Comparison of ENCODE assay signal across 35 cellular contexts in the genomic region with DNA sequence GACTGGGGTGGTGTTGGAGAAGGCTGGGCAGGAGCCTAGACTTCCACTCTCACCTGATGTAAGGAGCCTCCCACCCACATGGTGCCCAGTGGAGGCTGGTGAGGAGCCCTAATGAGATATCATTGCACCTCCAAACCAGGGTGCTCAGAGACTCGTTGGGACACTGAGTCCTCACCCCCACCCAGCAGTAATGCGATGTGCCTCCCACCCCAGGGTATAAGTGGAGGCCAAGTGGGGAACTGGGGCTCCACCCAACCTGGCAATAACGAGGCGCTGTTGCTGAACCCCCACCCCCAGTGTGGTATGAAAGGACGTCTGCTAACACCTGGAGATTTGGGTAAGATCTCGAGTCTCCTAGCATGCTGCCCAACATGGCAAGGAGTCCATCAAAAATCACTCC.
"Had no signal": no experiment of that assay in that cellular context is flagged by ENCODE, and none has a peak within 500 bp of the region (broad histone marks: within the 10 kb centered on the region; RNA-seq: fewer than 3 reads in every experiment).

No MANE protein-coding gene starts in this region.

- H3K4me1 Mint-ChIP-seq: activated CD4-positive, alpha-beta T cell treated with anti-CD3 and anti-CD28 coated beads for 36 hours; activated CD4-positive, alpha-beta T cell treated with anti-CD3 and anti-CD28 coated beads, Interleukin-2, amount 10 ng/mL, durations not matched to agents 24 days and 14 days; activated CD8-positive, alpha-beta memory T cell treated with anti-CD3 and anti-CD28 coated beads, Interleukin-2, amount 10 ng/mL, durations not matched to agents 7 days and 5 days; activated naive CD4-positive, alpha-beta T cell treated with anti-CD3 and anti-CD28 coated beads, Interleukin-2, amount 50 U/mL, for 24 hours; activated naive CD8-positive, alpha-beta T cell treated with anti-CD3 and anti-CD28 coated beads for 36 hours; activated naive CD8-positive, alpha-beta T cell treated with anti-CD3 and anti-CD28 coated beads, Interleukin-2, amount 50 U/mL, for 24 hours; T-helper 17 cell had no signal

- FAIRE-seq: colon, endometrium, endothelial cell of umbilical vein had no signal

- H3K4me3 Mint-ChIP-seq: activated CD4-positive, alpha-beta memory T cell treated with anti-CD3 and anti-CD28 coated beads for 36 hours; activated CD4-positive, alpha-beta T cell treated with anti-CD3 and anti-CD28 coated beads for 36 hours; activated CD4-positive, alpha-beta T cell treated with anti-CD3 and anti-CD28 coated beads, Interleukin-2, amount 10 ng/mL, durations not matched to agents 24 days and 14 days; activated CD8-positive, alpha-beta memory T cell treated with anti-CD3 and anti-CD28 coated beads, Interleukin-2, amount 10 ng/mL, durations not matched to agents 7 days and 5 days; activated CD8-positive, alpha-beta T cell treated with anti-CD3 and anti-CD28 coated beads, Interleukin-2, amount 10 ng/mL, durations not matched to agents 7 days and 5 days; activated naive CD4-positive, alpha-beta T cell treated with anti-CD3 and anti-CD28 coated beads for 36 hours; activated naive CD4-positive, alpha-beta T cell treated with anti-CD3 and anti-CD28 coated beads, Interleukin-2, amount 50 U/mL, for 24 hours; activated naive CD8-positive, alpha-beta T cell treated with anti-CD3 and anti-CD28 coated beads for 36 hours; activated naive CD8-positive, alpha-beta T cell treated with anti-CD3 and anti-CD28 coated beads, Interleukin-2, amount 50 U/mL, for 24 hours; activated T-helper 1 cell treated with anti-CD3 and anti-CD28 coated beads, Interleukin-12 subunit alpha, Interleukin-12 subunit beta, Interleukin-2, Interleukin-4 antibody, amounts not matched to agents 30 ng/mL and 10 ng/mL and 1 ng/mL, durations not matched to agents 14 hours and 24 hours and 36 hours; effector memory CD8-positive, alpha-beta T cell; T-helper 17 cell had no signal

- H3K27ac ChIP-seq: adrenal gland, body of pancreas, epithelial cell of prostate, esophagus squamous epithelium, gastroesophageal sphincter, heart right ventricle had no signal

- H3K27me3 Mint-ChIP-seq: activated naive CD4-positive, alpha-beta T cell treated with anti-CD3 and anti-CD28 coated beads, Interleukin-2, amount 50 U/mL, for 24 hours had no signal

- H3K4me3 ChIP-seq: adrenal gland, body of pancreas, esophagus squamous epithelium, gastroesophageal sphincter, heart right ventricle had no signal

- H3K9me3 Mint-ChIP-seq: activated CD4-positive, alpha-beta memory T cell treated with anti-CD3 and anti-CD28 coated beads for 36 hours; activated CD4-positive, alpha-beta T cell treated with anti-CD3 and anti-CD28 coated beads, Interleukin-2, amount 10 ng/mL, durations not matched to agents 24 days and 14 days; activated naive CD4-positive, alpha-beta T cell treated with anti-CD3 and anti-CD28 coated beads for 36 hours; activated naive CD4-positive, alpha-beta T cell treated with anti-CD3 and anti-CD28 coated beads, Interleukin-2, amount 50 U/mL, for 24 hours; activated naive CD8-positive, alpha-beta T cell treated with anti-CD3 and anti-CD28 coated beads for 36 hours; activated naive CD8-positive, alpha-beta T cell treated with anti-CD3 and anti-CD28 coated beads, Interleukin-2, amount 50 U/mL, for 24 hours; activated T-helper 1 cell treated with anti-CD3 and anti-CD28 coated beads, Interleukin-12 subunit alpha, Interleukin-12 subunit beta, Interleukin-2, Interleukin-4 antibody, amounts not matched to agents 30 ng/mL and 10 ng/mL and 1 ng/mL, durations not matched to agents 14 hours and 24 hours and 36 hours; activated T-helper 2 cell treated with anti-CD3 and anti-CD28 coated beads, Interferon-gamma antibody, Interleukin-2, Interleukin-4, amounts not matched to agents 10 μg/mL and 5 μg/mL and 100 μg/mL, durations not matched to agents 14 hours and 24 hours and 36 hours; effector memory CD8-positive, alpha-beta T cell had no signal

- ATAC-seq: activated CD4-positive, alpha-beta T cell treated with anti-CD3 and anti-CD28 coated beads for 36 hours; activated CD8-positive, alpha-beta memory T cell treated with anti-CD3 and anti-CD28 coated beads, Interleukin-2, amount 10 ng/mL, durations not matched to agents 7 days and 5 days; activated CD8-positive, alpha-beta T cell treated with anti-CD3 and anti-CD28 coated beads, Interleukin-2, amount 10 ng/mL, durations not matched to agents 7 days and 5 days; activated naive CD8-positive, alpha-beta T cell treated with anti-CD3 and anti-CD28 coated beads, Interleukin-2, amount 50 U/mL, for 24 hours; body of pancreas; effector memory CD8-positive, alpha-beta T cell; gastroesophageal sphincter; heart right ventricle; T-helper 17 cell had no signal

- DNase-seq: activated CD4-positive, alpha-beta memory T cell treated with anti-CD3 and anti-CD28 coated beads for 36 hours; activated CD4-positive, alpha-beta T cell treated with anti-CD3 and anti-CD28 coated beads for 36 hours; activated CD4-positive, alpha-beta T cell treated with anti-CD3 and anti-CD28 coated beads, Interleukin-2, amount 10 ng/mL, durations not matched to agents 24 days and 14 days; activated CD4-positive, CD25-positive, alpha-beta regulatory T cell; activated CD4-positive, CD25-positive, alpha-beta regulatory T cell treated with anti-CD3 and anti-CD28 coated beads, Interleukin-2, amount 50 U/mL, for 72 hours; activated CD8-positive, alpha-beta memory T cell treated with anti-CD3 and anti-CD28 coated beads, Interleukin-2, amount 10 ng/mL, durations not matched to agents 7 days and 5 days; activated CD8-positive, alpha-beta memory T cell treated with anti-CD3 and anti-CD28 coated beads, Interleukin-2, amount 50 U/mL, for 4 hours; activated CD8-positive, alpha-beta T cell treated with anti-CD3 and anti-CD28 coated beads, Interleukin-2, amount 10 ng/mL, durations not matched to agents 7 days and 5 days; activated effector memory CD4-positive, alpha-beta T cell treated with anti-CD3 and anti-CD28 coated beads, Interleukin-2, amount 50 U/mL, for 16 hours; activated naive CD4-positive, alpha-beta T cell treated with anti-CD3 and anti-CD28 coated beads for 36 hours; activated naive CD8-positive, alpha-beta T cell treated with anti-CD3 and anti-CD28 coated beads for 36 hours; activated naive CD8-positive, alpha-beta T cell treated with anti-CD3 and anti-CD28 coated beads, Interleukin-2, amount 50 U/mL, for 24 hours; activated T-cell treated with anti-CD3 and anti-CD28 coated beads, Interleukin-2, amount 50 U/mL, for 1 hour; activated T-cell treated with anti-CD3 and anti-CD28 coated beads, Interleukin-2, amount 50 U/mL, for 48 hours; adrenal gland; amygdala; aorta; body of pancreas; caudate nucleus; cortex of kidney; dermis blood vessel endothelial cell; effector CD4-positive, alpha-beta T cell; effector memory CD8-positive, alpha-beta T cell; esophagus squamous epithelium; foreskin melanocyte; heart right ventricle; T-helper 17 cell had no signal

- H3K4me1 ChIP-seq: adrenal gland, body of pancreas, esophagus squamous epithelium, gastroesophageal sphincter, heart right ventricle had no signal

- H3K27me3 ChIP-seq: adrenal gland, body of pancreas, gastroesophageal sphincter had no signal

- H3K27ac Mint-ChIP-seq: activated CD4-positive, alpha-beta memory T cell treated with anti-CD3 and anti-CD28 coated beads for 36 hours; activated CD4-positive, alpha-beta T cell treated with anti-CD3 and anti-CD28 coated beads for 36 hours; activated CD4-positive, alpha-beta T cell treated with anti-CD3 and anti-CD28 coated beads, Interleukin-2, amount 10 ng/mL, durations not matched to agents 24 days and 14 days; activated CD8-positive, alpha-beta memory T cell treated with anti-CD3 and anti-CD28 coated beads, Interleukin-2, amount 10 ng/mL, durations not matched to agents 7 days and 5 days; activated CD8-positive, alpha-beta T cell treated with anti-CD3 and anti-CD28 coated beads, Interleukin-2, amount 10 ng/mL, durations not matched to agents 7 days and 5 days; activated naive CD4-positive, alpha-beta T cell treated with anti-CD3 and anti-CD28 coated beads for 36 hours; activated naive CD4-positive, alpha-beta T cell treated with anti-CD3 and anti-CD28 coated beads, Interleukin-2, amount 50 U/mL, for 24 hours; activated naive CD8-positive, alpha-beta T cell treated with anti-CD3 and anti-CD28 coated beads for 36 hours; activated naive CD8-positive, alpha-beta T cell treated with anti-CD3 and anti-CD28 coated beads, Interleukin-2, amount 50 U/mL, for 24 hours; activated T-helper 1 cell treated with anti-CD3 and anti-CD28 coated beads, Interleukin-12 subunit alpha, Interleukin-12 subunit beta, Interleukin-2, Interleukin-4 antibody, amounts not matched to agents 30 ng/mL and 10 ng/mL and 1 ng/mL, durations not matched to agents 14 hours and 24 hours and 36 hours; activated T-helper 2 cell treated with anti-CD3 and anti-CD28 coated beads, Interferon-gamma antibody, Interleukin-2, Interleukin-4, amounts not matched to agents 10 μg/mL and 5 μg/mL and 100 μg/mL, durations not matched to agents 14 hours and 24 hours and 36 hours; effector memory CD8-positive, alpha-beta T cell; T-helper 17 cell had no signal

- H3K36me3 ChIP-seq: adrenal gland, esophagus squamous epithelium, gastroesophageal sphincter, heart right ventricle had no signal

- H3K36me3 Mint-ChIP-seq: activated CD4-positive, alpha-beta memory T cell treated with anti-CD3 and anti-CD28 coated beads for 36 hours; activated CD8-positive, alpha-beta memory T cell treated with anti-CD3 and anti-CD28 coated beads, Interleukin-2, amount 10 ng/mL, durations not matched to agents 7 days and 5 days; activated naive CD4-positive, alpha-beta T cell treated with anti-CD3 and anti-CD28 coated beads, Interleukin-2, amount 50 U/mL, for 24 hours; activated naive CD8-positive, alpha-beta T cell treated with anti-CD3 and anti-CD28 coated beads for 36 hours had no signal

- H3K9me3 ChIP-seq: adrenal gland, body of pancreas, esophagus squamous epithelium, gastroesophageal sphincter, heart right ventricle had no signal
